15 cellular contexts compared by ENCODE assay signal in genomic region chr9:80553986-80554715, GRCh38.
"Had no signal": no experiment of that assay in that cellular context is flagged by ENCODE, and none has a peak within 500 bp of the region (broad histone marks: within the 10 kb centered on the region; RNA-seq: fewer than 3 reads in every experiment).

No MANE protein-coding gene starts in this region.

- H3K27me3 Mint-ChIP-seq: progenitor cell of endocrine pancreas had no signal

- DNase-seq: effector CD4-positive, alpha-beta T cell; endodermal cell; heart left ventricle; hippocampal formation; left colon; natural killer cell; occipital lobe; pancreas; right cardiac atrium; small intestine; stimulated activated CD4-positive, alpha-beta T cell treated with anti-CD3 and anti-CD28 coated beads, Interleukin-12 subunit alpha, Interleukin-12 subunit beta, amount 100 ng/mL, for 4 hours; stimulated activated naive CD4-positive, alpha-beta T cell treated with Interleukin-2 at 50 U/mL for 16 hours; trophoblast cell had no signal

- H3K27me3 ChIP-seq: pancreas had no signal

- H3K27ac Mint-ChIP-seq: endodermal cell, natural killer cell, progenitor cell of endocrine pancreas had no signal

- ATAC-seq: heart left ventricle, left colon, natural killer cell, pancreas had no signal

- H3K4me3 ChIP-seq: coronary artery, heart left ventricle, pancreas had no signal

- H3K36me3 Mint-ChIP-seq: natural killer cell had no signal

- H3K4me3 Mint-ChIP-seq: endodermal cell, natural killer cell had no signal

- H3K36me3 ChIP-seq: heart left ventricle, pancreas had no signal

- H3K27ac ChIP-seq: heart left ventricle, pancreas had no signal

- H3K4me1 ChIP-seq: heart left ventricle, pancreas had no signal

- H3K4me1 Mint-ChIP-seq: endodermal cell, natural killer cell had no signal

- H3K9me3 ChIP-seq: pancreas had no signal

- H3K9me3 Mint-ChIP-seq: endodermal cell had no signal
